In the genomic region with DNA sequence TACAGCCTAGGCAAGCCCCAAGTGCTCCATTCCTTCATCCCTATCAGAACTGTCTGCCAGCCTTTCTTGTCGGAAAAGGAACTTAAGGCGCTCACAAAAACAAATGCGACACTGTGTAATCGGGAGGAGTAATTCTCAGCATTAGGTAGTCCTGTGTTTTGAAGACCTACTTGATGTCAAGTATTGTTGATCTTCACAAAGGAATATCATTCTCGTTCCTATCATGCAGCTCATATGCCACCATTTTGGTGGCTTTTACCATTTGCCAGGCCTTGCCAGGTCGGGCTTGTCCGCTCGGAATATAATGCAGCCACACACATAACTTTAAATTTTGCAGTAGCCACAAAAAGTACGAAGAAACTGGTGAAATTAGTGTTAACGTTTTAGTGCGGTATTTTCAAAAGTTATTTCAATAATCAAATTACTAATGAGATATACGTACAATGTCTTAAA, we compare ENCODE assay signal across 7 cellular contexts. TPM values are rescaled to one million over a fixed set of nuclear protein-coding genes. Genes with fewer than 3 reads are reported as not detected.
DNase-seq lines count a peak whose midpoint lies in the region; ATAC-seq, FAIRE-seq and TF ChIP-seq lines count a peak whose summit lies in the region.

No MANE protein-coding gene starts in this region.

- H3K4me2 ChIP-seq in keratinocyte (ENCODE audit: control insufficient read depth, extremely low read depth, insufficient read depth, low read depth, low read length) = peak overlapping the region; percentile 91

- H3K9ac ChIP-seq in ES-I3 (ENCODE audit: low read depth, low read length) (peak overlapping the region; percentile 88), adipocyte (ENCODE audit: low read length) (peak overlapping the region; percentile 99), keratinocyte (ENCODE audit: control insufficient read depth, extremely low read depth, insufficient read depth, low read length) (peak overlapping the region; percentile 97)

- WGBS in testis, 2 donors = 30 to 36% methylated on average over 12 of the region's 12 CpGs

- peak overlapping the region; percentile 98 for H3K27ac ChIP-seq in keratinocyte (ENCODE audit: control insufficient read depth, insufficient read depth, low read length)
- H3K27ac ChIP-seq in testis = peak overlapping the region; percentile 99 to 100

- TF ChIP-seq POLR2A in testis (IDR thresholded peaks at IDR 0.05) (no peak), GM18505 (IDR thresholded peaks at IDR 0.05; ENCODE audit: borderline replicate concordance, extremely low read depth, insufficient read depth, insufficient read length) (no peak)

- H3K9me3 ChIP-seq in ES-I3 (ENCODE audit: control insufficient read depth, insufficient read depth, low read length) (no peaks in the 10 kb centered on the region), adipocyte (ENCODE audit: control insufficient read depth, low read length) (no peaks in the 10 kb centered on the region), keratinocyte (ENCODE audit: control insufficient read depth, low read depth, low read length) (no peaks in the 10 kb centered on the region), testis (no peaks in the 10 kb centered on the region)

- peaks cover 36% of the 10 kb centered on the region for H3K79me2 ChIP-seq in keratinocyte (ENCODE audit: control insufficient read depth, insufficient read depth, low read length)

- FAIRE-seq in keratinocyte (lab: Jason Lieb, UNC) = no peak

- TF ChIP-seq CTCF in keratinocyte (optimal IDR thresholded peaks at IDR 0.05 in 1 of 3, IDR thresholded peaks at IDR 0.05 in 1 of 3, conservative IDR thresholded peaks at IDR 0.05 in 1 of 3; ENCODE audit: extremely low read depth in 1 of 3, insufficient read depth in 2 of 3, low read length in 3 of 3) (no peak), testis (IDR thresholded peaks at IDR 0.05) (no peak)

- H3K27me3 ChIP-seq in adipocyte (replicated peaks; ENCODE audit: control insufficient read depth, insufficient read depth, low read length) (no peaks in the 10 kb centered on the region), keratinocyte (ENCODE audit: control insufficient read depth, extremely low read depth, insufficient read depth, low read length) (no peaks in the 10 kb centered on the region), testis (no peaks in the 10 kb centered on the region)

- H3K4me1 ChIP-seq in ES-I3 (ENCODE audit: insufficient read depth, low read length) = no peaks in the 10 kb centered on the region
- H3K4me1 ChIP-seq in adipocyte (ENCODE audit: control insufficient read depth, insufficient read depth, low read length) = peaks cover 11% of the 10 kb centered on the region
- peaks cover 10% of the 10 kb centered on the region for H3K4me1 ChIP-seq in keratinocyte (ENCODE audit: control insufficient read depth, extremely low read depth, insufficient read depth, low read length)
- H3K4me1 ChIP-seq in testis = peaks cover 7% of the 10 kb centered on the region

- H4K20me1 ChIP-seq in keratinocyte (ENCODE audit: control insufficient read depth, extremely low read depth, insufficient read depth, low read length) = peaks cover 14% of the 10 kb centered on the region

- ATAC-seq in GM18505 (IDR thresholded peaks at IDR 0.05; ENCODE audit: unreplicated experiment) = no peak
- no peak for ATAC-seq in GM19467 (IDR thresholded peaks at IDR 0.05; ENCODE audit: unreplicated experiment)

- intact Hi-C loops in testis (cut with DNase I; ENCODE audit: low total_unique reads) = no loop called here

- H3K36me3 ChIP-seq in ES-I3 (ENCODE audit: insufficient read depth, low read length) = no peaks in the 10 kb centered on the region
- peaks cover 5% of the 10 kb centered on the region for H3K36me3 ChIP-seq in adipocyte (ENCODE audit: control insufficient read depth, insufficient read depth, low read length, severe bottlenecking)
- H3K36me3 ChIP-seq in keratinocyte (ENCODE audit: control insufficient read depth in 2 of 2, extremely low read depth in 1 of 2, insufficient read depth in 2 of 2, low read length in 2 of 2) = peaks cover 0 to 2% of the 10 kb centered on the region in 2 experiments
- H3K36me3 ChIP-seq in testis (ENCODE audit: low read depth, missing control alignments) = no peaks in the 10 kb centered on the region

- H3K9me1 ChIP-seq in keratinocyte (ENCODE audit: control insufficient read depth, extremely low read depth, insufficient read depth, low read length) = no peaks in the 10 kb centered on the region

- DNase-seq in HuH-7.5 (ENCODE audit: low spot score) = peak; percentile 16
- DNase-seq in adipocyte (ENCODE audit: low read depth) = no peak
- no peak for DNase-seq in keratinocyte (ENCODE audit: low read depth, low spot score)
- no peak for DNase-seq in testis

- dilution Hi-C loops in keratinocyte (cut with MboI; ENCODE audit: extremely low pct_ligation_motif_present, low sequenced_read_pairs) = no loop called here

- H2AFZ ChIP-seq in keratinocyte (ENCODE audit: control insufficient read depth, low read length) = peak overlapping the region; percentile 75

- H3K4me3 ChIP-seq in adipocyte (ENCODE audit: low read length) = peak overlapping the region; percentile 98
- peak overlapping the region; percentile 59 to 90 (median 89) for H3K4me3 ChIP-seq in keratinocyte (ENCODE audit: control insufficient read depth in 2 of 3, extremely low read depth in 1 of 3, insufficient read depth in 2 of 3, low read depth in 1 of 3, low read length in 3 of 3)
- H3K4me3 ChIP-seq in testis = peak overlapping the region; percentile 96 to 98

RNA-seq across cellular contexts. Expression of gene PPP4R3A, which starts 0.9 kb away (rescaled TPM):
- polyA plus RNA-seq in keratinocyte (33.2 to 53.8 TPM (median 50.1 TPM) in 3 replicates), testis (ENCODE audit: insufficient read depth, low read depth, low replicate concordance) (106 TPM)
- 173 TPM for polyA plus RNA-seq in keratinocyte (2011; ENCODE audit: low read depth)
- polyA plus RNA-seq in keratinocyte (2011; cell fraction: cytosol; rRNA removed) = 27.9 and 45.9 TPM in 2 replicates
- 67.8 and 95.1 TPM in 2 replicates for polyA plus RNA-seq in keratinocyte (2011; cell fraction: nucleus; rRNA removed)
- 38.1 and 60.6 TPM in 2 replicates for polyA plus RNA-seq in keratinocyte (2012; ENCODE audit: low replicate concordance)
- 10.0 to 49.3 TPM (median 17.3 TPM) in 3 replicates for polyA minus RNA-seq in keratinocyte
- polyA minus RNA-seq in keratinocyte (2011; cell fraction: cytosol; rRNA and poly(A)+ RNA removed) = 25.1 TPM
- polyA minus RNA-seq in keratinocyte (2011; cell fraction: nucleus; rRNA and poly(A)+ RNA removed) = 33.0 and 54.9 TPM in 2 replicates
- total RNA-seq in testis = 100 to 1,000 TPM; 113 to 132 TPM
